Comparison of ENCODE assay signal across 9 cellular contexts in genomic region chr12:50923361-50924130, GRCh38. TPM values are rescaled to one million over a fixed set of nuclear protein-coding genes. Genes with fewer than 3 reads are reported as not detected.
DNase-seq lines count a peak whose midpoint lies in the region; ATAC-seq and TF ChIP-seq lines count a peak whose summit lies in the region.
"Had no signal": no experiment of that assay in that cellular context is flagged by ENCODE, and none has a peak within 500 bp of the region (broad histone marks: within the 10 kb centered on the region; RNA-seq: fewer than 3 reads in every experiment).

No MANE protein-coding gene starts in this region.

- ATAC-seq in DND-41 (ENCODE audit: insufficient read depth, low read depth) (no peak), PC-3 (no peak), HG02642 (IDR thresholded peaks at IDR 0.05; ENCODE audit: poor library complexity, unreplicated experiment) (no peak), GM18502 (IDR thresholded peaks at IDR 0.05; ENCODE audit: poor library complexity, unreplicated experiment) (no peak), HG03439 (IDR thresholded peaks at IDR 0.05; ENCODE audit: unreplicated experiment) (no peak)

- H3K36me3 Mint-ChIP-seq in progenitor cell of endocrine pancreas (ENCODE audit: insufficient read depth) = no peaks in the 10 kb centered on the region

- 32% methylated on average over 8 of the region's 8 CpGs for WGBS in esophagus muscularis mucosa

- TF ChIP-seq EP300 in esophagus muscularis mucosa (IDR thresholded peaks at IDR 0.05) = no peak

- no peaks in the 10 kb centered on the region for H3K27me3 Mint-ChIP-seq in progenitor cell of endocrine pancreas

- POLR2A ChIA-PET in PC-3 (lab: Charles Lee; ENCODE audit: unreplicated experiment) = no interaction called here

- peak overlapping the region in 1 of 2 experiments; percentile 46; a peak in 1 of 4 replicates for H3K4me3 ChIP-seq in DND-41 (ENCODE audit: low read depth in 1 of 2, low read length in 2 of 2)
- H3K4me3 ChIP-seq in PC-3 (ENCODE audit: low read length) = no peak overlapping the region
- H3K4me3 ChIP-seq in esophagus muscularis mucosa = peak overlapping the region; percentile 72 to 91 (median 83)

- peaks cover 55% of the 10 kb centered on the region for H3K4me1 ChIP-seq in DND-41 (ENCODE audit: insufficient read depth, low read length)
- peaks cover 14% of the 10 kb centered on the region for H3K4me1 ChIP-seq in PC-3 (ENCODE audit: insufficient read depth, low read length)
- H3K4me1 ChIP-seq in esophagus muscularis mucosa = peaks cover 31 to 46% (median 41%) of the 10 kb centered on the region in 4 donors

- intact Hi-C loops in PC-3 (cut with micrococcal nuclease) = loop anchor here (10.0 kb wide), 1 partner anchor 59 kb away; no protein-coding TSS in a partner anchor
- intact Hi-C loops in esophagus muscularis mucosa (cut with DNase I) = loop anchor here (5.0 kb wide), 2 partner anchors 64 to 96 kb away; no protein-coding TSS in a partner anchor

- H2AFZ ChIP-seq in DND-41 (ENCODE audit: low read depth, low read length) = peak overlapping the region; percentile 75
- peak overlapping the region; percentile 43; the same call in 1 of the 2 replicates for H2AFZ ChIP-seq in PC-3 (ENCODE audit: low read length)

- no peaks in the 10 kb centered on the region for H3K36me3 ChIP-seq in DND-41 (ENCODE audit: insufficient read depth, low read length)
- no peaks in the 10 kb centered on the region for H3K36me3 ChIP-seq in PC-3 (ENCODE audit: low read depth, low read length)
- H3K36me3 ChIP-seq in esophagus muscularis mucosa = peaks cover 0 to 3% (median 0%) of the 10 kb centered on the region in 4 donors

- CTCF ChIA-PET in PC-3 (lab: Charles Lee) = interaction anchor here (0.6 kb wide), 1 partner anchor 60 kb away, joined by 3 read pairs; no protein-coding TSS in a partner anchor

- H3K4me2 ChIP-seq in DND-41 (ENCODE audit: insufficient read depth, low read length) = peak overlapping the region; percentile 67
- H3K4me2 ChIP-seq in PC-3 (ENCODE audit: low read length) = peak overlapping the region; percentile 72

- H3K27ac ChIP-seq in DND-41 (ENCODE audit: low read length) (peak overlapping the region; percentile 78), PC-3 (ENCODE audit: low read length) (no peak overlapping the region), esophagus muscularis mucosa (replicated peaks in 1 of 4) (peak overlapping the region; percentile 87 to 91 (median 88))

- no peak for DNase-seq in DND-41
- no peak for DNase-seq in PC-3
- DNase-seq in esophagus muscularis mucosa (ENCODE audit: extremely low spot score) = no peak
- DNase-seq in progenitor cell of endocrine pancreas (ENCODE audit: low spot score, unreplicated experiment) = no peak
- DNase-seq in GM19240 (ENCODE audit: insufficient read length, low spot score) = no peak
- DNase-seq: activated CD4-positive, alpha-beta T cell treated with anti-CD3 and anti-CD28 coated beads for 1 hour had no signal

- H3K4me3 Mint-ChIP-seq in progenitor cell of endocrine pancreas (ENCODE audit: low read depth) = peak overlapping the region; percentile 45

- peak overlapping the region; percentile 34 for H3K9ac ChIP-seq in DND-41 (ENCODE audit: low read depth, low read length)
- H3K9ac ChIP-seq in PC-3 (ENCODE audit: low read length) = no peak overlapping the region

- BruUV-seq in PC-3 (replicated peaks; lab: Mats Ljungman, UMichigan) = no TSS peak

- no peaks in the 10 kb centered on the region for H3F3A ChIP-seq in PC-3 (ENCODE audit: low read length, unreplicated experiment)

- H3K27ac Mint-ChIP-seq in progenitor cell of endocrine pancreas = peak overlapping the region; percentile 50

- peaks cover 41% of the 10 kb centered on the region for H3K4me1 Mint-ChIP-seq in progenitor cell of endocrine pancreas (ENCODE audit: low read depth)

- H3K9me3 Mint-ChIP-seq in progenitor cell of endocrine pancreas (ENCODE audit: low read depth) = no peaks in the 10 kb centered on the region

- H3K9me2 ChIP-seq in PC-3 (replicated peaks; ENCODE audit: low read length) = no peaks in the 10 kb centered on the region

- TF ChIP-seq CTCF in DND-41 (IDR thresholded peaks at IDR 0.05; ENCODE audit: borderline replicate concordance, extremely low read depth, low read length, poor library complexity, severe bottlenecking) (no peak), PC-3 (conservative IDR thresholded peaks at IDR 0.05; ENCODE audit: low read depth, low read length) (no peak), esophagus muscularis mucosa (IDR thresholded peaks at IDR 0.05) (no peak), progenitor cell of endocrine pancreas (IDR thresholded peaks at IDR 0.05; ENCODE audit: unreplicated experiment) (no peak)

- no peaks in the 10 kb centered on the region for H3K9me3 ChIP-seq in DND-41 (ENCODE audit: insufficient read depth, low read length, severe bottlenecking)
- H3K9me3 ChIP-seq in PC-3 (ENCODE audit: low read length) = no peaks in the 10 kb centered on the region
- H3K9me3 ChIP-seq in esophagus muscularis mucosa = no peaks in the 10 kb centered on the region

- TF ChIP-seq POLR2A in esophagus muscularis mucosa (IDR thresholded peaks at IDR 0.05; ENCODE audit: low read depth) = no peak

- H4K20me1 ChIP-seq in DND-41 (ENCODE audit: insufficient read depth, low read length) (no peaks in the 10 kb centered on the region), PC-3 (ENCODE audit: low read length) (no peaks in the 10 kb centered on the region)

- no peaks in the 10 kb centered on the region for H3K79me2 ChIP-seq in DND-41 (ENCODE audit: insufficient read depth, low read length)
- no peaks in the 10 kb centered on the region for H3K79me2 ChIP-seq in PC-3 (ENCODE audit: low read length)

- H3K27me3 ChIP-seq in DND-41 (ENCODE audit: insufficient read depth, low read length, poor library complexity) (no peaks in the 10 kb centered on the region), PC-3 (ENCODE audit: low read length) (no peaks in the 10 kb centered on the region), esophagus muscularis mucosa (no peaks in the 10 kb centered on the region)

RNA-seq across cellular contexts. Expression of gene HIGD1C, which starts 28.8 kb away (rescaled TPM):
- total RNA-seq in PC-3 (2014; rRNA removed) (not detected in 2 replicates), esophagus muscularis mucosa (not detected), progenitor cell of endocrine pancreas (not detected in 2 replicates)
